19 cellular contexts compared by ENCODE assay signal in genomic region chr13:50724913-50725312, GRCh38.
DNase-seq lines count a peak whose midpoint lies in the region; ATAC-seq, FAIRE-seq and TF ChIP-seq lines count a peak whose summit lies in the region.
"Had no signal": no experiment of that assay in that cellular context is flagged by ENCODE, and none has a peak within 500 bp of the region (broad histone marks: within the 10 kb centered on the region; RNA-seq: fewer than 3 reads in every experiment).

No MANE protein-coding gene starts in this region.

- TF ChIP-seq CTCF in DND-41 (IDR thresholded peaks at IDR 0.05; ENCODE audit: borderline replicate concordance, extremely low read depth, low read length, poor library complexity, severe bottlenecking) = no peak

- H3K4me2 ChIP-seq in BLaER1 (peak overlapping the region; percentile 82), DND-41 (ENCODE audit: insufficient read depth, low read length) (no peak overlapping the region)

- H3K27ac ChIP-seq in BLaER1 = peak overlapping the region; percentile 74
- peak overlapping the region; percentile 76 for H3K27ac ChIP-seq in DND-41 (ENCODE audit: low read length)
- H3K27ac ChIP-seq: C4-2B had no signal

- H3K27me3 ChIP-seq in BLaER1 (no peaks in the 10 kb centered on the region), DND-41 (ENCODE audit: insufficient read depth, low read length, poor library complexity) (no peaks in the 10 kb centered on the region)
- H3K27me3 ChIP-seq: BE2C had no signal

- H3K79me2 ChIP-seq in DND-41 (ENCODE audit: insufficient read depth, low read length) = no peaks in the 10 kb centered on the region

- in situ Hi-C loops in G401 (cut with HindIII; ENCODE audit: low sequenced_read_pairs) = no loop called here

- H4K20me1 ChIP-seq in BLaER1 = no peaks in the 10 kb centered on the region
- no peaks in the 10 kb centered on the region for H4K20me1 ChIP-seq in DND-41 (ENCODE audit: insufficient read depth, low read length)

- H3K9me3 ChIP-seq in BLaER1 (peaks cover 11% of the 10 kb centered on the region; the same call in 1 of the 2 replicates), DND-41 (ENCODE audit: insufficient read depth, low read length, severe bottlenecking) (no peaks in the 10 kb centered on the region)
- H3K9me3 ChIP-seq: BE2C, HAP-1 had no signal

- TF ChIP-seq POLR2A in GM12892 (IDR thresholded peaks at IDR 0.05; ENCODE audit: low read depth, low read length) = no peak

- no peak overlapping the region for H3K9ac ChIP-seq in BLaER1
- no peak overlapping the region for H3K9ac ChIP-seq in DND-41 (ENCODE audit: low read depth, low read length)

- no peak overlapping the region for H2AFZ ChIP-seq in DND-41 (ENCODE audit: low read depth, low read length)

- no peak overlapping the region for H3K4me3 ChIP-seq in BLaER1
- no peak overlapping the region for H3K4me3 ChIP-seq in DND-41 (ENCODE audit: low read depth in 1 of 2, low read length in 2 of 2)
- H3K4me3 ChIP-seq: HAP-1 had no signal

- ATAC-seq in DND-41 (ENCODE audit: insufficient read depth, low read depth) = no peak; the same call in 2 of the 3 replicates
- ATAC-seq: CD8-positive, alpha-beta T cell had no signal

- no peak for DNase-seq in DND-41
- DNase-seq in SW480 (ENCODE audit: low spot score) = peak; percentile 39
- no peak for DNase-seq in GM12892 (ENCODE audit: insufficient read length)
- DNase-seq in activated naive CD4-positive, alpha-beta T cell treated with anti-CD3 and anti-CD28 coated beads, Interleukin-2, amount 50 U/mL, for 16 hours = no peak
- no peak for DNase-seq in G401 (ENCODE audit: low spot score)
- DNase-seq: BE2C; Caco-2; CD4-positive, CD25-positive, alpha-beta regulatory T cell; CD8-positive, alpha-beta T cell; DMS153; EL; GF-D8; GOT3; HFFc6 had no signal

- H3K4me1 ChIP-seq in BLaER1 = peaks cover 42% of the 10 kb centered on the region
- peaks cover 47% of the 10 kb centered on the region for H3K4me1 ChIP-seq in DND-41 (ENCODE audit: insufficient read depth, low read length)
- H3K4me1 ChIP-seq: BE2C, Caco-2, HAP-1 had no signal

- H3K36me3 ChIP-seq in BLaER1 = no peaks in the 10 kb centered on the region
- no peaks in the 10 kb centered on the region for H3K36me3 ChIP-seq in DND-41 (ENCODE audit: insufficient read depth, low read length)
- H3K36me3 ChIP-seq: BE2C, HAP-1 had no signal

- no peak for FAIRE-seq in GM12892 (lab: Jason Lieb, UNC)
- FAIRE-seq: GM12891, H54 had no signal
